Comparison of ENCODE assay signal across 8 cellular contexts in genomic region chr10:79243211-79244067, GRCh38.
DNase-seq lines count a peak whose midpoint lies in the region; ATAC-seq and TF ChIP-seq lines count a peak whose summit lies in the region.

No MANE protein-coding gene starts in this region.

- no peaks in the 10 kb centered on the region for H3K36me3 Mint-ChIP-seq in nephron progenitor cell (ENCODE audit: low read depth)

- TF ChIP-seq POLR2A in testis (IDR thresholded peaks at IDR 0.05): no peak

- peak overlapping the region; percentile 41; the same call in 1 of the 2 replicates for H3K4me3 ChIP-seq in GM08714 (ENCODE audit: low read length)
- peak overlapping the region; percentile 49 for H3K4me3 ChIP-seq in esophagus (ENCODE audit: low read depth in 1 of 2, low read length in 2 of 2)
- peak overlapping the region; percentile 36 to 54 for H3K4me3 ChIP-seq in testis

- peaks cover 8% of the 10 kb centered on the region for H3K27me3 Mint-ChIP-seq in nephron progenitor cell (ENCODE audit: low read depth, poor library complexity)

- H3K4me3 Mint-ChIP-seq in nephron progenitor cell: peak overlapping the region; percentile 77

- H3K27ac ChIP-seq in esophagus (ENCODE audit: low read depth in 2 of 2, low read length in 1 of 2) (peak overlapping the region; percentile 80), testis (peak overlapping the region in 1 of 2 donors; percentile 3)

- no peak for TF ChIP-seq CTCF in nephron progenitor cell (IDR thresholded peaks at IDR 0.05)
- no peak for TF ChIP-seq CTCF in testis (IDR thresholded peaks at IDR 0.05)

- H3K27ac Mint-ChIP-seq in nephron progenitor cell: no peak overlapping the region

- H3K4me1 Mint-ChIP-seq in nephron progenitor cell: peaks cover 82% of the 10 kb centered on the region

- DNase-seq in NCI-H1092 treated with DMSO at 0.1 percent for 48 hours (lab: John Stamatoyannopoulos, UW) (peak; percentile 57), nephron progenitor cell (peak; percentile 79), testis (peak; percentile 68), H4 (ENCODE audit: low spot score) (no peak)
- peak; percentile 16 for DNase-seq in activated CD8-positive, alpha-beta memory T cell treated with anti-CD3 and anti-CD28 coated beads, Interleukin-2, amount 50 U/mL, for 1 hour (ENCODE audit: extremely low read depth)

- no peaks in the 10 kb centered on the region for H3K27me3 ChIP-seq in esophagus (ENCODE audit: control insufficient read depth in 1 of 2, insufficient read depth in 2 of 2, low read length in 2 of 2)
- H3K27me3 ChIP-seq in testis: no peaks in the 10 kb centered on the region

- 6 to 25% methylated on average over 87 to 117 of the region's 117 CpGs for WGBS in esophagus, 2 donors
- WGBS in testis, 2 donors: 37 to 56% methylated on average over 5 to 47 of the region's 117 CpGs

- H3K36me3 ChIP-seq in esophagus (ENCODE audit: control insufficient read depth in 2 of 2, insufficient read depth in 2 of 2, low read length in 1 of 2) (peaks cover 0 to 10% of the 10 kb centered on the region in 2 donors), testis (ENCODE audit: low read depth, missing control alignments) (no peaks in the 10 kb centered on the region)

- no peaks in the 10 kb centered on the region for H3K9me3 ChIP-seq in esophagus (ENCODE audit: control insufficient read depth in 2 of 2, insufficient read depth in 1 of 2, low read depth in 1 of 2, low read length in 1 of 2)
- H3K9me3 ChIP-seq in testis: no peaks in the 10 kb centered on the region

- H3K4me1 ChIP-seq in esophagus (ENCODE audit: control insufficient read depth in 2 of 2, insufficient read depth in 2 of 2, low read length in 1 of 2) (peaks cover 23 to 47% of the 10 kb centered on the region in 2 donors), testis (peaks cover 39% of the 10 kb centered on the region)

- intact Hi-C loops in testis (cut with DNase I; ENCODE audit: low total_unique reads): no loop called here

- no peaks in the 10 kb centered on the region for H3K9me3 Mint-ChIP-seq in nephron progenitor cell

- ATAC-seq in GM21619 (IDR thresholded peaks at IDR 0.05; ENCODE audit: unreplicated experiment): peak; percentile 41
